In the genomic region with DNA sequence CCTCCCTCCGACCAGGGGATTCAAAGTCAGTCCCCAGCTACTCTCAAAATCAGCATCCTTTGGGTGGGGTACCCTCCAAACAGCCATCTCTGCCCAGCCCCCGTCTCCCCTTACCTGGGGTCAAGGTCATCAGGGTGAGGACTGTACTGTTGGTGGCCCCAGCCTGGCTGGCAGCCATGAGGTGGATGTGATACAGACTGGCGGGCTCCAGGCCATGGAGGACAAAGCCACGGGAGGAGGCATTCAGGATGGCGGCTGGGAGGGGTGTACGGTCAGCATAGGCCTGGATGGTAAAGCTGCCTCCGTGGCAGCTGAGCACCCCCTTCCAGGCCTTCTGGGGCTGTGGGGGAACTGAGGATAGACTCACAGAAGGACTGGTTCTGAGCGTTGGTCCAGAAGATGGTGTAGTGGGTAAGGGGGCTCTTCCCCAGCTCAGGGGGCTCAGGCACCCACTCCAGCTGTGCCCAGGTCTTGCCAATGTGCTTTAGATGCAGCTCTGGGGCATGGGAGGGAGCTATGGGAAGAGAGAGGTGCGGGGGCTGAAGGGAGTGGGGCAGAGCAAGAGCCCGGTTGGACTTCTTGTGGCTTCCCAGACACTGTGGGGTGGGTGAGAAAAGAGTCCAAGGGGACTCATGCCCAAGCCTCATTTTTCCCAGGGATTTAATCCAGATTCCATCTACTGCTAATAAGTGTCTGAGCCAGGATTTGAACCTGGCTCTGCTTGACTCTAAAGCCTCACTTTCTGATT, we compare ENCODE assay signal across 29 cellular contexts. TPM values are rescaled to one million over a fixed set of nuclear protein-coding genes. Genes with fewer than 3 reads are reported as not detected.
DNase-seq lines count a peak whose midpoint lies in the region; ATAC-seq and TF ChIP-seq lines count a peak whose summit lies in the region.
"Had no signal": no experiment of that assay in that cellular context is flagged by ENCODE, and none has a peak within 500 bp of the region (broad histone marks: within the 10 kb centered on the region; RNA-seq: fewer than 3 reads in every experiment).

No MANE protein-coding gene starts in this region.

- ATAC-seq in T-helper 17 cell (no peak), upper lobe of right lung (no peak), HG02870 (IDR thresholded peaks at IDR 0.05; ENCODE audit: unreplicated experiment) (no peak)
- ATAC-seq in activated T-cell treated with anti-CD3 and anti-CD28 coated beads, Interleukin-2, amount 50 U/mL, for 4 hours = no peak
- ATAC-seq: A549, Panc1 had no signal

- H2AK5ac ChIP-seq in mesenchymal stem cell (ENCODE audit: low read length, severe bottlenecking) = no peak overlapping the region

- intact Hi-C loops in upper lobe of right lung (cut with DNase I) = no loop called here

- H3K4me1 ChIP-seq in mesenchymal stem cell (ENCODE audit: control insufficient read depth, insufficient read depth, low read depth, low read length) (peaks cover 7% of the 10 kb centered on the region), neutrophil (ENCODE audit: control insufficient read depth in 1 of 2, insufficient read depth in 1 of 2, low read depth in 1 of 2, low read length in 1 of 2) (peaks cover 44 to 46% of the 10 kb centered on the region in 2 experiments), upper lobe of right lung (peaks cover 9% of the 10 kb centered on the region)

- H3K36me3 ChIP-seq in mesenchymal stem cell (ENCODE audit: control insufficient read depth in 1 of 2, insufficient read depth in 2 of 2, low read depth in 1 of 2, low read length in 2 of 2) = no peaks in the 10 kb centered on the region
- H3K36me3 ChIP-seq in neutrophil = peaks cover 83% of the 10 kb centered on the region
- H3K36me3 ChIP-seq in upper lobe of right lung = no peaks in the 10 kb centered on the region
- H3K36me3 ChIP-seq: BLaER1 treated with 17β-estradiol and CSF1 and Interleukin-3, amounts not matched to agents 10 nM and 100 nM had no signal

- peak overlapping the region; percentile 45 for H3K27ac Mint-ChIP-seq in T-helper 17 cell

- H3K18ac ChIP-seq in mesenchymal stem cell (ENCODE audit: low read depth in 1 of 2, low read length in 2 of 2) = no peak overlapping the region

- peaks cover 8% of the 10 kb centered on the region for H3K79me1 ChIP-seq in mesenchymal stem cell (replicated peaks; ENCODE audit: low read length, poor library complexity, severe bottlenecking)

- H3K23ac ChIP-seq in mesenchymal stem cell (ENCODE audit: low read length in 2 of 2) = no peak overlapping the region

- TF ChIP-seq CTCF in neutrophil (IDR thresholded peaks at IDR 0.05) (no peak), upper lobe of right lung (IDR thresholded peaks at IDR 0.05) (no peak)

- H3K4me3 ChIP-seq in mesenchymal stem cell (ENCODE audit: insufficient read depth in 1 of 2, low read depth in 1 of 2, low read length in 2 of 2) (no peak overlapping the region), neutrophil (ENCODE audit: low read depth in 1 of 2, low read length in 1 of 2) (no peak overlapping the region), upper lobe of right lung (no peak overlapping the region)
- H3K4me3 ChIP-seq: A549; BLaER1 treated with 17β-estradiol and CSF1 and Interleukin-3, amounts not matched to agents 10 nM and 100 nM had no signal

- no peak overlapping the region for H3K4ac ChIP-seq in mesenchymal stem cell (ENCODE audit: low read depth in 1 of 2, low read length in 2 of 2)

- H4K91ac ChIP-seq in mesenchymal stem cell (ENCODE audit: low read length) = peak overlapping the region; percentile 62

- no peak overlapping the region for H3K14ac ChIP-seq in mesenchymal stem cell (ENCODE audit: low read length in 2 of 2)

- H2BK5ac ChIP-seq in mesenchymal stem cell (ENCODE audit: low read depth, low read length, poor library complexity, severe bottlenecking) = no peak overlapping the region

- H3K27me3 Mint-ChIP-seq in T-helper 17 cell = no peaks in the 10 kb centered on the region
- no peaks in the 10 kb centered on the region for H3K27me3 Mint-ChIP-seq in activated T-cell treated with anti-CD3 and anti-CD28 coated beads, Interleukin-2, amount 50 U/mL, for 4 hours (ENCODE audit: low read depth)
- H3K27me3 Mint-ChIP-seq: CD4-positive, alpha-beta memory T cell had no signal

- H4K8ac ChIP-seq in mesenchymal stem cell (ENCODE audit: low read length) = no peak overlapping the region

- no peak overlapping the region for H3K4me3 Mint-ChIP-seq in T-helper 17 cell
- no peak overlapping the region for H3K4me3 Mint-ChIP-seq in activated T-cell treated with anti-CD3 and anti-CD28 coated beads, Interleukin-2, amount 50 U/mL, for 4 hours
- H3K4me3 Mint-ChIP-seq: CD4-positive, alpha-beta memory T cell had no signal

- H3K27me3 ChIP-seq in mesenchymal stem cell (ENCODE audit: control insufficient read depth in 1 of 2, insufficient read depth in 1 of 2, low read length in 2 of 2) (peaks cover under 1 to 4% of the 10 kb centered on the region in 2 experiments), neutrophil (no peaks in the 10 kb centered on the region), upper lobe of right lung (no peaks in the 10 kb centered on the region)
- H3K27me3 ChIP-seq: BLaER1 treated with 17β-estradiol and CSF1 and Interleukin-3, amounts not matched to agents 10 nM and 100 nM had no signal

- peaks cover 12% of the 10 kb centered on the region for H3K4me1 Mint-ChIP-seq in T-helper 17 cell
- H3K4me1 Mint-ChIP-seq in activated T-cell treated with anti-CD3 and anti-CD28 coated beads, Interleukin-2, amount 50 U/mL, for 4 hours (ENCODE audit: low read depth) = peaks cover 14% of the 10 kb centered on the region

- H3K36me3 Mint-ChIP-seq in T-helper 17 cell (ENCODE audit: low read depth) = no peaks in the 10 kb centered on the region
- H3K36me3 Mint-ChIP-seq in activated T-cell treated with anti-CD3 and anti-CD28 coated beads, Interleukin-2, amount 50 U/mL, for 4 hours (ENCODE audit: insufficient read depth) = no peaks in the 10 kb centered on the region

- no peaks in the 10 kb centered on the region for H3K9me3 Mint-ChIP-seq in activated T-cell treated with anti-CD3 and anti-CD28 coated beads, Interleukin-2, amount 50 U/mL, for 4 hours
- H3K9me3 Mint-ChIP-seq: CD4-positive, alpha-beta memory T cell had no signal

- no peak overlapping the region for H2BK12ac ChIP-seq in mesenchymal stem cell (ENCODE audit: low read length in 2 of 2)

- H3K27ac ChIP-seq in mesenchymal stem cell (ENCODE audit: low read length, poor library complexity, severe bottlenecking) = no peak overlapping the region
- H3K27ac ChIP-seq in neutrophil = peak overlapping the region; percentile 82
- no peak overlapping the region for H3K27ac ChIP-seq in upper lobe of right lung
- H3K27ac ChIP-seq: BLaER1 treated with 17β-estradiol and CSF1 and Interleukin-3, amounts not matched to agents 10 nM and 100 nM; RWPE1 had no signal

- H3K9me3 ChIP-seq in T-helper 17 cell (ENCODE audit: control insufficient read depth, low read length, poor library complexity, severe bottlenecking) (no peaks in the 10 kb centered on the region), mesenchymal stem cell (ENCODE audit: control insufficient read depth, low read length) (no peaks in the 10 kb centered on the region), neutrophil (peaks cover 4% of the 10 kb centered on the region), upper lobe of right lung (no peaks in the 10 kb centered on the region)
- H3K9me3 ChIP-seq: A549 had no signal

- H2BK15ac ChIP-seq in mesenchymal stem cell (ENCODE audit: low read depth, poor library complexity, severe bottlenecking) = peak overlapping the region; percentile 64

- peak overlapping the region; percentile 37 for H2BK120ac ChIP-seq in mesenchymal stem cell (ENCODE audit: low read depth, low read length)

- no peak for DNase-seq in T-helper 17 cell
- no peak for DNase-seq in mesenchymal stem cell
- peak; percentile 54 for DNase-seq in upper lobe of right lung
- no peak for DNase-seq in activated T-cell treated with anti-CD3 and anti-CD28 coated beads, Interleukin-2, amount 50 U/mL, for 4 hours
- DNase-seq in HT-29 (ENCODE audit: low spot score) = no peak
- DNase-seq: AML-193; CD4-positive, alpha-beta memory T cell; COR-L47; DMS53; H7; Kasumi-1; MV-4-11; NCI-H1105; NCI-H1436 treated with DMSO at 0.1 percent for 48 hours; NCI-H1930; NCI-H2107; NCI-H446 treated with DMSO at 0.1 percent for 48 hours; NCI-H69; SHP77 had no signal

- no peak overlapping the region for H2AFZ ChIP-seq in mesenchymal stem cell (ENCODE audit: low read depth, low read length)

- 91% methylated on average over 9 of the region's 10 CpGs for WGBS in mesenchymal stem cell

- no peak overlapping the region for H3K9ac ChIP-seq in mesenchymal stem cell (ENCODE audit: low read length)
- H3K9ac ChIP-seq: BLaER1 treated with 17β-estradiol and CSF1 and Interleukin-3, amounts not matched to agents 10 nM and 100 nM had no signal

- no peak overlapping the region for H3K4me2 ChIP-seq in mesenchymal stem cell (ENCODE audit: low read length, poor library complexity, severe bottlenecking)
- H3K4me2 ChIP-seq: A549; BLaER1 treated with 17β-estradiol and CSF1 and Interleukin-3, amounts not matched to agents 10 nM and 100 nM had no signal

RNA-seq across cellular contexts. Expression of gene MRPS15, which starts 3.7 kb away (rescaled TPM):
- total RNA-seq in T-helper 17 cell (10 to 100 TPM; 31.4 to 37.5 TPM), upper lobe of right lung (65.0 TPM)
- 129 TPM for polyA plus RNA-seq in mesenchymal stem cell (2013, experiment 1 of 2)
- 133 TPM for polyA plus RNA-seq in mesenchymal stem cell (2013, experiment 2 of 2)
- 100 to 1,000 TPM; 117 to 133 (median 127) TPM for total RNA-seq in activated T-cell treated with anti-CD3 and anti-CD28 coated beads, Interleukin-2, amount 50 U/mL, for 4 hours
- 184 and 209 TPM in 2 replicates for total RNA-seq in HT-29 (2014; rRNA removed; shearing (Covaris generic))

RNA-seq across cellular contexts. Expression of gene CSF3R, which starts 14.8 kb away (rescaled TPM):
- 10 to 100 TPM in 1 of 2 donors, 1 to 10 TPM in 1; 2.9 to 13.0 TPM for total RNA-seq in T-helper 17 cell
- polyA plus RNA-seq in mesenchymal stem cell (2013, experiment 1 of 2) = 0.08 TPM
- polyA plus RNA-seq in mesenchymal stem cell (2013, experiment 2 of 2) = 0.11 TPM
- total RNA-seq in upper lobe of right lung = 202 TPM
- not detected for total RNA-seq in activated T-cell treated with anti-CD3 and anti-CD28 coated beads, Interleukin-2, amount 50 U/mL, for 4 hours
- under 0.01 TPM in 1 of 2 replicates, not detected in the other for total RNA-seq in HT-29 (2014; rRNA removed; shearing (Covaris generic))
- total RNA-seq: Daoy, G401, MCF 10A, SK-MEL-5 had no signal
- polyA plus RNA-seq: A549; CD4-positive, alpha-beta memory T cell had no signal

RNA-seq across cellular contexts. Expression of gene OSCP1, which starts 17.6 kb away (rescaled TPM):
- total RNA-seq in T-helper 17 cell (under 1 TPM in 1 of 2 donors, not detected in 1; 0.99 TPM), upper lobe of right lung (8.2 TPM)
- 5.3 TPM for polyA plus RNA-seq in mesenchymal stem cell (2013, experiment 1 of 2)
- polyA plus RNA-seq in mesenchymal stem cell (2013, experiment 2 of 2) = 4.7 TPM
- 1 to 10 TPM in 2 of 3 donors, under 1 TPM in 1; 0.61 to 1.8 (median 1.5) TPM for total RNA-seq in activated T-cell treated with anti-CD3 and anti-CD28 coated beads, Interleukin-2, amount 50 U/mL, for 4 hours
- 1.1 and 2.0 TPM in 2 replicates for total RNA-seq in HT-29 (2014; rRNA removed; shearing (Covaris generic))

Comparison
In these comparisons a context has a peak if more than half of its experiments do, and no peak if none do; other contexts are left out.
1. RNA of gene CSF3R, which starts 14.8 kb away (total RNA-seq): 202 TPM in upper lobe of right lung (single experiment); 2.9 to 13.0 TPM in T-helper 17 cell, not detected in activated T-cell treated with anti-CD3 and anti-CD28 coated beads, Interleukin-2, amount 50 U/mL, for 4 hours and under 0.01 TPM in HT-29; every median in the first group is over 10 times any median in the second.